ENCODE assay signal across 8 cellular contexts in genomic region chr11:10298342-10298741, GRCh38. TPM values are rescaled to one million over a fixed set of nuclear protein-coding genes. Genes with fewer than 3 reads are reported as not detected.
A peak's percentile ranks its signal among the peaks of the same experiment; 100 is the strongest.
DNase-seq lines count a peak whose midpoint lies in the region; ATAC-seq, FAIRE-seq and TF ChIP-seq lines count a peak whose summit lies in the region.

No MANE protein-coding gene starts in this region.

- no peak overlapping the region for H3K27ac ChIP-seq in cardiac muscle cell
- H3K27ac ChIP-seq in heart right ventricle, result no peak overlapping the region
- no peak overlapping the region for H3K27ac ChIP-seq in A673 (ENCODE audit: low read depth, low read length, poor library complexity, severe bottlenecking)
- H3K27ac ChIP-seq in kidney (ENCODE audit: low read depth in 2 of 2, low read length in 2 of 2), result no peak overlapping the region

- H3K4me2 ChIP-seq in skeletal muscle satellite cell (ENCODE audit: low read length), result peak overlapping the region; percentile 32

- no peak overlapping the region for H3K27ac Mint-ChIP-seq in activated naive CD8-positive, alpha-beta T cell treated with anti-CD3 and anti-CD28 coated beads for 36 hours

- FAIRE-seq in kidney (lab: Jason Lieb, UNC), result no peak

- CTCF ChIA-PET in A673 (lab: Charles Lee), result no interaction called here

- H3K9ac ChIP-seq in skeletal muscle satellite cell (ENCODE audit: low read depth, low read length) (no peak overlapping the region), kidney (ENCODE audit: low read length in 2 of 2) (no peak overlapping the region)

- TF ChIP-seq CTCF in cardiac muscle cell (IDR thresholded peaks at IDR 0.05; ENCODE audit: low read depth, low read length) (peak; percentile 32), heart right ventricle (IDR thresholded peaks at IDR 0.05) (no peak), A673 (conservative IDR thresholded peaks at IDR 0.05; ENCODE audit: low read depth, low read length) (no peak), kidney (IDR thresholded peaks at IDR 0.05; ENCODE audit: borderline replicate concordance, extremely low read depth, insufficient read depth) (no peak)

- no peaks in the 10 kb centered on the region for H3K9me3 Mint-ChIP-seq in activated naive CD8-positive, alpha-beta T cell treated with anti-CD3 and anti-CD28 coated beads for 36 hours

- WGBS in heart right ventricle, 2 donors, result 88 to 95% methylated on average over 5 of the region's 5 CpGs

- H3K4me1 ChIP-seq in cardiac muscle cell (ENCODE audit: low read depth) (peaks cover 19% of the 10 kb centered on the region), heart right ventricle (peaks cover 4 to 34% (median 17%) of the 10 kb centered on the region in 9 donors), skeletal muscle satellite cell (ENCODE audit: control insufficient read depth, insufficient read depth, low read length) (peaks cover 39% of the 10 kb centered on the region), A673 (ENCODE audit: insufficient read depth, low read length, poor library complexity, severe bottlenecking) (peaks cover 13% of the 10 kb centered on the region), kidney (ENCODE audit: control insufficient read depth in 1 of 2, insufficient read depth in 1 of 2, low read depth in 1 of 2, low read length in 2 of 2) (peaks cover 4 to 10% of the 10 kb centered on the region in 2 donors)

- no TSS peak for BruUV-seq in A673 (replicated peaks; lab: Mats Ljungman, UMichigan)

- ATAC-seq in heart right ventricle (no peak), HG02759 (IDR thresholded peaks at IDR 0.05; ENCODE audit: unreplicated experiment) (peak; percentile 87)

- H3K27me3 Mint-ChIP-seq in activated naive CD8-positive, alpha-beta T cell treated with anti-CD3 and anti-CD28 coated beads for 36 hours, result peaks cover 59% of the 10 kb centered on the region

- no peak overlapping the region for H3K4me3 ChIP-seq in cardiac muscle cell
- no peak overlapping the region for H3K4me3 ChIP-seq in heart right ventricle
- H3K4me3 ChIP-seq in skeletal muscle satellite cell (ENCODE audit: low read length), result no peak overlapping the region
- no peak overlapping the region for H3K4me3 ChIP-seq in A673 (ENCODE audit: low read depth, low read length, poor library complexity, severe bottlenecking)
- no peak overlapping the region for H3K4me3 ChIP-seq in kidney (ENCODE audit: low read length in 2 of 2)

- no peaks in the 10 kb centered on the region for H3K36me3 ChIP-seq in cardiac muscle cell
- H3K36me3 ChIP-seq in heart right ventricle, result no peaks in the 10 kb centered on the region
- peaks cover 4% of the 10 kb centered on the region for H3K36me3 ChIP-seq in skeletal muscle satellite cell (ENCODE audit: insufficient read depth, low read length)
- H3K36me3 ChIP-seq in A673 (ENCODE audit: insufficient read depth, low read length, poor library complexity, severe bottlenecking), result no peaks in the 10 kb centered on the region
- no peaks in the 10 kb centered on the region for H3K36me3 ChIP-seq in kidney (ENCODE audit: control insufficient read depth in 1 of 2, insufficient read depth in 2 of 2, low read length in 2 of 2)

- H3K4me1 Mint-ChIP-seq in activated naive CD8-positive, alpha-beta T cell treated with anti-CD3 and anti-CD28 coated beads for 36 hours, result peaks cover 29% of the 10 kb centered on the region

- no peak overlapping the region for H3K4me3 Mint-ChIP-seq in activated naive CD8-positive, alpha-beta T cell treated with anti-CD3 and anti-CD28 coated beads for 36 hours

- peaks cover 5% of the 10 kb centered on the region for H3K36me3 Mint-ChIP-seq in activated naive CD8-positive, alpha-beta T cell treated with anti-CD3 and anti-CD28 coated beads for 36 hours

- POLR2A ChIA-PET in A673 (lab: Charles Lee; ENCODE audit: low non-redundant PET), result no interaction called here

- H3K9me3 ChIP-seq in cardiac muscle cell (ENCODE audit: low read depth) (no peaks in the 10 kb centered on the region), heart right ventricle (no peaks in the 10 kb centered on the region), skeletal muscle satellite cell (replicated peaks; ENCODE audit: low read length) (no peaks in the 10 kb centered on the region), A673 (ENCODE audit: low read depth, low read length, poor library complexity, severe bottlenecking) (no peaks in the 10 kb centered on the region), kidney (ENCODE audit: control insufficient read depth in 1 of 2, low read length in 2 of 2) (no peaks in the 10 kb centered on the region)

- DNase-seq in cardiac muscle cell (ENCODE audit: low read depth in 1 of 2, low spot score in 1 of 2) (peak; percentile 32 to 80), heart right ventricle (no peak), NCI-H2029 treated with DMSO at 0.1 percent for 48 hours (lab: John Stamatoyannopoulos, UW) (peak; percentile 97), A673 (ENCODE audit: low spot score) (no peak), kidney (no peak)
- peak; percentile 66 for DNase-seq in activated naive CD8-positive, alpha-beta T cell treated with anti-CD3 and anti-CD28 coated beads for 36 hours

- intact Hi-C loops in heart right ventricle (cut with DNase I), result no loop called here
- intact Hi-C loops in A673 (cut with micrococcal nuclease; ENCODE audit: unreplicated experiment), result no loop called here
- intact Hi-C loops in kidney (cut with DNase I), result no loop called here

- peaks cover 43% of the 10 kb centered on the region for H3K27me3 ChIP-seq in cardiac muscle cell
- H3K27me3 ChIP-seq in heart right ventricle, result no peaks in the 10 kb centered on the region
- no peaks in the 10 kb centered on the region for H3K27me3 ChIP-seq in skeletal muscle satellite cell (ENCODE audit: control insufficient read depth, insufficient read depth, low read length)
- H3K27me3 ChIP-seq in A673 (replicated peaks; ENCODE audit: insufficient read depth, low read depth, low read length, poor library complexity), result no peaks in the 10 kb centered on the region

RNA-seq across cellular contexts. Expression of gene SBF2, which starts 4.3 kb away (rescaled TPM):
- 22.0 and 32.3 TPM in 2 replicates for total RNA-seq in cardiac muscle cell
- polyA plus RNA-seq in cardiac muscle cell, result 13.3 and 21.0 TPM in 2 replicates
- 10 to 100 TPM; 16.2 to 27.1 (median 21.2) TPM for total RNA-seq in heart right ventricle
- 10 to 100 TPM in 1 of 2 donors, 1 to 10 TPM in 1; 8.9 to 22.2 TPM for polyA plus RNA-seq in heart right ventricle
- total RNA-seq in activated naive CD8-positive, alpha-beta T cell treated with anti-CD3 and anti-CD28 coated beads for 36 hours, result 1 to 10 TPM; 6.0 to 6.1 TPM
- 24.5 and 28.9 TPM in 2 replicates for total RNA-seq in skeletal muscle satellite cell (2012; rRNA removed)
- total RNA-seq in A673 (2021), result 24.7 and 31.8 TPM in 2 replicates
- 55.4 TPM for total RNA-seq in kidney
- polyA plus RNA-seq in kidney (ENCODE audit: insufficient read depth, low read depth, low replicate concordance), result 13.1 TPM

RNA-seq across cellular contexts. Expression of gene ADM, which starts 6.5 kb away (rescaled TPM):
- total RNA-seq in cardiac muscle cell, result 79.6 and 144 TPM in 2 replicates
- 60.2 and 93.1 TPM in 2 replicates for polyA plus RNA-seq in cardiac muscle cell
- total RNA-seq in heart right ventricle, result 10 to 100 TPM in 5 of 10 donors, 1 to 10 TPM in 5; 5.1 to 63.7 (median 9.6) TPM
- 10 to 100 TPM; 23.6 to 57.1 TPM for polyA plus RNA-seq in heart right ventricle
- 1 to 10 TPM; 1.5 to 2.1 TPM for total RNA-seq in activated naive CD8-positive, alpha-beta T cell treated with anti-CD3 and anti-CD28 coated beads for 36 hours
- 183 and 196 TPM in 2 replicates for total RNA-seq in skeletal muscle satellite cell (2012; rRNA removed)
- 2.3 and 3.8 TPM in 2 replicates for total RNA-seq in A673 (2021)
- 14.4 TPM for total RNA-seq in kidney
- polyA plus RNA-seq in kidney (ENCODE audit: insufficient read depth, low read depth, low replicate concordance), result 80.9 TPM

Comparison
In these comparisons a context has a peak if more than half of its experiments do, and no peak if none do; other contexts are left out.
1. DNase-seq: peak in cardiac muscle cell (2 of 2), NCI-H2029 treated with DMSO at 0.1 percent for 48 hours (single experiment) and activated naive CD8-positive, alpha-beta T cell treated with anti-CD3 and anti-CD28 coated beads for 36 hours (single experiment); none in heart right ventricle (0 of 2), A673 (single experiment) and kidney (single experiment).